In the genomic region with DNA sequence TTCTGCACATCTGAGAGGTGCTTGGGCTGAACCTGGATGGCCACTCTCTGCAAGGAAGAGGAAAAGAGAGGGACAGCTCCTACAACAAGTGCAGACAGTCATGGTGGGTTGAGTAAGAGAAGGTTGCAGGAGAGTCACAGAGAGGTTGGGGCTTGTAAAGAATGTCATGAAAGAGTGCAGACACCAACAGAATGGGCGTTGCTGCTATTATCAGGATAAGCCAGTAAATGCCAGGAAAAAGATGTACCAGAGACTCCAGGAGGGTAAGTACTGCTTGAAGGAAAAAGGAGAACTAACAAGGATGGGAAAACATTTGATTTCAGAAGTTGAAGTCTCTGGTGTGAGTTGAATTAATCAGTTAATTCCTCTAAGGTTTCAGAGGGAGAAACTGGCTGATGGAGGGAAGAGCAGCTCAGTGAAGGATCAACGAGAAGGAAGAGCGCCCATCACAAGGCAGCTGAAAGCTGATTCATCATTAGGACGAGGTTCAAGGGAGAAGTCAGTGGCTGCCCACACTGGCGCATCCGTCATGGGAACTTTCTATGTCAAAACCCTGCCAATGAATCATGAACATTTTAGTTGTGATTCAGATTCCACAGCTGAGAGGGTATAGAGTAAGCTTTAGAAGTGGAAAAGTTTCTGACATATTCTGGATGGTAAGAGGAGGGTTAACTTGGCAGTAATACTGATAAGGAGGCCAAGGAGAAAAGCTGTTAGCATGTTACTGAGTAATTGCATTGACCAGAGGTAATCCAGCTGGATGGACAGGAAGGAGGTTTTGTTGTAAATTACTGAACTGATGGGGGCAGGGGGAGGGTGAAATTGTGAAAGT, we compare ENCODE assay signal across 12 cellular contexts.
DNase-seq lines count a peak whose midpoint lies in the region; ATAC-seq and TF ChIP-seq lines count a peak whose summit lies in the region.
"Had no signal": no experiment of that assay in that cellular context is flagged by ENCODE, and none has a peak within 500 bp of the region (broad histone marks: within the 10 kb centered on the region; RNA-seq: fewer than 3 reads in every experiment).

No MANE protein-coding gene starts in this region.

- no peak overlapping the region for H3K4me3 ChIP-seq in fibroblast of mammary gland (ENCODE audit: control insufficient read depth, low read depth, low read length)

- intact Hi-C loops in posterior vena cava (cut with DNase I), result no loop called here

- TF ChIP-seq CTCF in fibroblast of mammary gland (conservative IDR thresholded peaks at IDR 0.05; ENCODE audit: control insufficient read depth, insufficient read depth, low read depth, low read length), result no peak

- no peak overlapping the region for H3K4me3 Mint-ChIP-seq in T-helper 2 cell treated with Interferon-gamma antibody and Interleukin-4, amounts not matched to agents 5 μg/mL and 100 μg/mL, for 36 hours
- H3K4me3 Mint-ChIP-seq: IgD-negative memory B cell, immature natural killer cell had no signal

- no peaks in the 10 kb centered on the region for H3K4me1 Mint-ChIP-seq in T-helper 2 cell treated with Interferon-gamma antibody and Interleukin-4, amounts not matched to agents 5 μg/mL and 100 μg/mL, for 36 hours (ENCODE audit: low read depth)
- H3K4me1 Mint-ChIP-seq: IgD-negative memory B cell, immature natural killer cell had no signal

- in situ Hi-C loops in Caki2 (cut with HindIII; ENCODE audit: low pct_unique_long_range_greater_than_20kb, low sequenced_read_pairs), result no loop called here

- no peak overlapping the region for H3K27ac Mint-ChIP-seq in T-helper 2 cell treated with Interferon-gamma antibody and Interleukin-4, amounts not matched to agents 5 μg/mL and 100 μg/mL, for 36 hours
- H3K27ac Mint-ChIP-seq: activated naive CD4-positive, alpha-beta T cell treated with anti-CD3 and anti-CD28 coated beads, Interleukin-2, amount 50 U/mL, for 72 hours; IgD-negative memory B cell; immature natural killer cell had no signal

- no peaks in the 10 kb centered on the region for H3K36me3 Mint-ChIP-seq in T-helper 2 cell treated with Interferon-gamma antibody and Interleukin-4, amounts not matched to agents 5 μg/mL and 100 μg/mL, for 36 hours (ENCODE audit: low read depth)
- H3K36me3 Mint-ChIP-seq: activated naive CD4-positive, alpha-beta T cell treated with anti-CD3 and anti-CD28 coated beads, Interleukin-2, amount 50 U/mL, for 72 hours; immature natural killer cell had no signal

- DNase-seq in Caki2 (ENCODE audit: low read depth) (peak; percentile 19), NOMO-1 treated with DMSO at 0.1 percent for 48 hours (lab: John Stamatoyannopoulos, UW; ENCODE audit: unreplicated experiment) (peak; percentile 53), fibroblast of mammary gland (ENCODE audit: low read depth) (peak; percentile 99), posterior vena cava (ENCODE audit: low spot score) (peak; percentile 83), NCI-H146 treated with DMSO at 0.1 percent for 48 hours (lab: John Stamatoyannopoulos, UW; ENCODE audit: unreplicated experiment) (no peak), COR-L47 (lab: John Stamatoyannopoulos, UW) (no peak)
- DNase-seq in T-helper 2 cell treated with Interferon-gamma antibody and Interleukin-4, amounts not matched to agents 5 μg/mL and 100 μg/mL, for 36 hours (ENCODE audit: low spot score), result no peak
- DNase-seq: immature natural killer cell had no signal

- no peak for ATAC-seq in GM21447 (IDR thresholded peaks at IDR 0.05; ENCODE audit: unreplicated experiment)
- ATAC-seq: HCT116 had no signal

- peaks cover 30% of the 10 kb centered on the region for H3K27me3 Mint-ChIP-seq in T-helper 2 cell treated with Interferon-gamma antibody and Interleukin-4, amounts not matched to agents 5 μg/mL and 100 μg/mL, for 36 hours (ENCODE audit: low read depth)
- H3K27me3 Mint-ChIP-seq: IgD-negative memory B cell had no signal

- H3K9me3 Mint-ChIP-seq in T-helper 2 cell treated with Interferon-gamma antibody and Interleukin-4, amounts not matched to agents 5 μg/mL and 100 μg/mL, for 36 hours, result no peaks in the 10 kb centered on the region
- H3K9me3 Mint-ChIP-seq: activated naive CD4-positive, alpha-beta T cell treated with anti-CD3 and anti-CD28 coated beads, Interleukin-2, amount 50 U/mL, for 72 hours had no signal

Comparison
In these comparisons a context has a peak if more than half of its experiments do, and no peak if none do; other contexts are left out.
1. DNase-seq: peak in Caki2 (single experiment), NOMO-1 treated with DMSO at 0.1 percent for 48 hours (single experiment), fibroblast of mammary gland (single experiment) and posterior vena cava (single experiment); none in NCI-H146 treated with DMSO at 0.1 percent for 48 hours (single experiment), T-helper 2 cell treated with Interferon-gamma antibody and Interleukin-4, amounts not matched to agents 5 μg/mL and 100 μg/mL, for 36 hours (single experiment) and COR-L47 (single experiment).